8 cellular contexts compared by ENCODE assay signal in the genomic region with DNA sequence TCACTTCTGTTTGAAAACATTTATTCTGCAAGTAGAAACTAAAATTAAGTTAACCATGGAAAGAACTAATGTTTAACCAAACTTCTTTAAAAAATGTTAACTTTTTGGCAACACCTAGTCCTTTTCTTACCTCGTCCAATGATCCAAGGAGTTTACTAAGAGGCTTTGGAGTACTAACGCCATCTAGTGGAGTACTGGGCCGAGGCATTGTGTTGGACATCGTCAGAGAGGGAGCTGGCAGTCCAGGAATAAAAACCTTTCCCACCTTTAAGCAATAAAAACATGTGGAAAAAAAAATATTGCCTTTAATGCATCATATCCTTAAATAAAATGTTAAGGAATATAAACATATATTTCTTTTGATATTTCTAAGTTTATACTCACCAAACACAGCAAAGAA. TPM values are rescaled to one million over a fixed set of nuclear protein-coding genes. Genes with fewer than 3 reads are reported as not detected.
DNase-seq lines count a peak whose midpoint lies in the region; ATAC-seq and TF ChIP-seq lines count a peak whose summit lies in the region.
"Not testable (repeated sequence)": the region's sequence is repeated elsewhere in the genome, so short reads cannot be mapped to it uniquely, and the experiment has no call there.

No MANE protein-coding gene starts in this region.

- H3K4me3 Mint-ChIP-seq in CD14-positive monocyte; activated CD4-positive, alpha-beta T cell treated with anti-CD3 and anti-CD28 coated beads for 36 hours; MCF 10A (ENCODE audit: unreplicated experiment); naive B cell: not testable (repeated sequence)

- H3K36me3 Mint-ChIP-seq in CD14-positive monocyte = peaks cover 35 to 44% of the 10 kb centered on the region in 2 donors
- H3K36me3 Mint-ChIP-seq in activated CD4-positive, alpha-beta T cell treated with anti-CD3 and anti-CD28 coated beads for 36 hours (ENCODE audit: low read depth) = peaks cover 35% of the 10 kb centered on the region
- peaks cover 55% of the 10 kb centered on the region for H3K36me3 Mint-ChIP-seq in MCF 10A (ENCODE audit: insufficient read depth, unreplicated experiment)
- peaks cover 0 to 10% of the 10 kb centered on the region in 2 donors for H3K36me3 Mint-ChIP-seq in naive B cell

- not testable (repeated sequence) for H3K9me3 ChIP-seq in HEK293 (ENCODE audit: control insufficient read depth, insufficient read depth, low read depth, low read length)

- DNase-seq in CD14-positive monocyte (ENCODE audit: low spot score) = not testable (repeated sequence)
- DNase-seq in NCI-H82 (lab: John Stamatoyannopoulos, UW) = peak; percentile 62
- peak; percentile 50 for DNase-seq in activated CD4-positive, alpha-beta T cell treated with anti-CD3 and anti-CD28 coated beads for 36 hours
- peak; percentile 42 for DNase-seq in MCF 10A (ENCODE audit: unreplicated experiment)
- DNase-seq in glomerular visceral epithelial cell (ENCODE audit: extremely low spot score) = peak; percentile 40
- peak; percentile 7 for DNase-seq in naive B cell
- peak; percentile 7 for DNase-seq in stimulated activated naive CD4-positive, alpha-beta T cell treated with Interleukin-2 at 50 U/mL for 16 hours (lab: John Stamatoyannopoulos, UW)

- not testable (repeated sequence) for H3K4me1 ChIP-seq in HEK293 (ENCODE audit: control insufficient read depth, insufficient read depth, low read length)

- H3K36me3 ChIP-seq in HEK293 (ENCODE audit: control insufficient read depth in 2 of 2, insufficient read depth in 1 of 2, low read length in 2 of 2) = peaks cover 0 to 18% of the 10 kb centered on the region in 2 experiments; a peak in 2 of 3 replicates

- not testable (repeated sequence) for H3K27ac ChIP-seq in HEK293 (ENCODE audit: extremely low read depth, low read depth, low read length)

- peak; percentile 57 for ATAC-seq in activated CD4-positive, alpha-beta T cell treated with anti-CD3 and anti-CD28 coated beads for 36 hours
- ATAC-seq in naive B cell (ENCODE audit: low read depth in 2 of 2) = not testable (repeated sequence)

- H3K4me1 Mint-ChIP-seq in CD14-positive monocyte; activated CD4-positive, alpha-beta T cell treated with anti-CD3 and anti-CD28 coated beads for 36 hours; MCF 10A (ENCODE audit: insufficient read depth, unreplicated experiment); naive B cell: not testable (repeated sequence)

- not testable (repeated sequence) for H3K27me3 Mint-ChIP-seq in CD14-positive monocyte (ENCODE audit: low read depth in 3 of 3); activated CD4-positive, alpha-beta T cell treated with anti-CD3 and anti-CD28 coated beads for 36 hours; MCF 10A (ENCODE audit: insufficient read depth, unreplicated experiment); naive B cell

- not testable (repeated sequence) for H3K4me3 ChIP-seq in HEK293 (ENCODE audit: low read depth, low read length)

- POLR2A ChIA-PET in HEK293 (lab: Yijun Ruan, JAX); activated CD4-positive, alpha-beta T cell treated with anti-CD3 and anti-CD28 coated beads for 36 hours (lab: Charles Lee); MCF 10A (lab: Yijun Ruan, JAX): not testable (repeated sequence)

- not testable (repeated sequence) for BruUV-seq in MCF 10A (replicated peaks; lab: Mats Ljungman, UMichigan)

- H3K9me3 Mint-ChIP-seq in CD14-positive monocyte; activated CD4-positive, alpha-beta T cell treated with anti-CD3 and anti-CD28 coated beads for 36 hours (ENCODE audit: low read depth); MCF 10A (ENCODE audit: unreplicated experiment); naive B cell: not testable (repeated sequence)

- not testable (repeated sequence) for H3K27ac Mint-ChIP-seq in CD14-positive monocyte; activated CD4-positive, alpha-beta T cell treated with anti-CD3 and anti-CD28 coated beads for 36 hours; MCF 10A (ENCODE audit: low read depth, unreplicated experiment); naive B cell

- CTCF ChIA-PET in HEK293 (lab: Yijun Ruan, JAX) = interaction anchor here (0.6 kb wide), 1 partner anchor 360 kb away, joined by 4 read pairs; no protein-coding TSS in a partner anchor
- CTCF ChIA-PET in activated CD4-positive, alpha-beta T cell treated with anti-CD3 and anti-CD28 coated beads for 36 hours (lab: Charles Lee); MCF 10A (lab: Yijun Ruan, JAX): not testable (repeated sequence)

- intact Hi-C loops in CD14-positive monocyte (cut with micrococcal nuclease); activated CD4-positive, alpha-beta T cell treated with anti-CD3 and anti-CD28 coated beads for 36 hours (cut with DNase I, micrococcal nuclease); MCF 10A (cut with micrococcal nuclease): not testable (repeated sequence)

- TF ChIP-seq CTCF in CD14-positive monocyte (IDR thresholded peaks at IDR 0.05) (peak; percentile 54), MCF 10A (IDR thresholded peaks at IDR 0.05; ENCODE audit: unreplicated experiment) (peak; percentile 25)
- not testable (repeated sequence) for TF ChIP-seq CTCF in HEK293 (tag by site-specific recombination; IDR thresholded peaks at IDR 0.05)

TF ChIP-seq in HEK293, 187 proteins besides CTCF, POLR2A, EP300 and RAD21:
- peak; percentile 23 for TF ChIP-seq ZNF654 (tag by site-specific recombination; IDR thresholded peaks at IDR 0.05; ENCODE audit: low read depth)

RNA-seq across cellular contexts. Expression of gene ANAPC1, which starts 33.3 kb away (rescaled TPM):
- polyA plus RNA-seq in CD14-positive monocyte (1 to 10 TPM; 4.2 to 6.8 TPM), naive B cell (ENCODE audit: low read depth in 6 of 6) (10 to 100 TPM; 20.2 to 26.7 (median 23.7) TPM)
- total RNA-seq in activated CD4-positive, alpha-beta T cell treated with anti-CD3 and anti-CD28 coated beads for 36 hours = 100 to 1,000 TPM in 1 of 2 experiments, 10 to 100 TPM in 1; 85.1 to 113 TPM
- 48.8 and 66.1 TPM in 2 replicates for total RNA-seq in MCF 10A (2022)

RNA-seq across cellular contexts. Expression of gene MERTK, which starts 47.8 kb away (rescaled TPM):
- 1 to 10 TPM; 4.1 to 4.2 TPM for polyA plus RNA-seq in CD14-positive monocyte
- total RNA-seq in activated CD4-positive, alpha-beta T cell treated with anti-CD3 and anti-CD28 coated beads for 36 hours = 1 to 10 TPM in 1 of 2 experiments, under 1 TPM in 1; 0.94 to 1.4 TPM
- 0.19 and 0.49 TPM in 2 replicates for total RNA-seq in MCF 10A (2022)
- under 1 TPM in 1 of 6 donors, not detected in 5; 0.16 TPM for polyA plus RNA-seq in naive B cell (ENCODE audit: low read depth in 6 of 6)
